In genomic region chr17:6753565-6753964, GRCh38 we compare ENCODE assay signal across 9 cellular contexts. TPM values are rescaled to one million over a fixed set of nuclear protein-coding genes. Genes with fewer than 3 reads are reported as not detected.
DNase-seq lines count a peak whose midpoint lies in the region; ATAC-seq, FAIRE-seq and TF ChIP-seq lines count a peak whose summit lies in the region.
"Had no signal": no experiment of that assay in that cellular context is flagged by ENCODE, and none has a peak within 500 bp of the region (broad histone marks: within the 10 kb centered on the region; RNA-seq: fewer than 3 reads in every experiment).

No MANE protein-coding gene starts in this region.

- no peak for TF ChIP-seq POLR2A in sigmoid colon (IDR thresholded peaks at IDR 0.05)

- H3K9me3 ChIP-seq in DND-41 (ENCODE audit: insufficient read depth, low read length, severe bottlenecking) (no peaks in the 10 kb centered on the region), SJSA1 (replicated peaks) (no peaks in the 10 kb centered on the region), sigmoid colon (no peaks in the 10 kb centered on the region)

- H3K27ac ChIP-seq in DND-41 (ENCODE audit: low read length) (peak overlapping the region; percentile 56), SJSA1 (peak overlapping the region; percentile 100), epithelial cell of prostate (peak overlapping the region; percentile 93), sigmoid colon (peak overlapping the region; percentile 61 to 76 (median 68))

- intact Hi-C loops in sigmoid colon (cut with DNase I), result no loop called here

- no peaks in the 10 kb centered on the region for H4K20me1 ChIP-seq in DND-41 (ENCODE audit: insufficient read depth, low read length)

- peaks cover 7% of the 10 kb centered on the region for H3K36me3 ChIP-seq in DND-41 (ENCODE audit: insufficient read depth, low read length)
- H3K36me3 ChIP-seq in SJSA1, result no peaks in the 10 kb centered on the region
- peaks cover 0 to 6% (median 0%) of the 10 kb centered on the region in 4 donors for H3K36me3 ChIP-seq in sigmoid colon

- DNase-seq in DND-41, result no peak
- DNase-seq in SJSA1 (ENCODE audit: low read depth in 1 of 2, low spot score in 2 of 2), result no peak
- no peak for DNase-seq in epithelial cell of prostate (ENCODE audit: low read depth, low spot score)
- no peak for DNase-seq in sigmoid colon
- DNase-seq in stimulated activated CD4-positive, alpha-beta T cell treated with anti-CD3 and anti-CD28 coated beads, Interleukin-4, amount 100 ng/mL, for 24 hours, result no peak
- no peak for DNase-seq in urothelium cell line (ENCODE audit: low spot score)

- H3K79me2 ChIP-seq in DND-41 (ENCODE audit: insufficient read depth, low read length), result peaks cover 12% of the 10 kb centered on the region

- peaks cover 60% of the 10 kb centered on the region for H3K4me1 ChIP-seq in DND-41 (ENCODE audit: insufficient read depth, low read length)
- H3K4me1 ChIP-seq in SJSA1 (replicated peaks), result peaks cover 53% of the 10 kb centered on the region
- peaks cover 0 to 51% (median 30%) of the 10 kb centered on the region in 4 donors for H3K4me1 ChIP-seq in sigmoid colon

- FAIRE-seq in urothelium cell line (lab: Jason Lieb, UNC), result no peak

- WGBS in sigmoid colon, 2 donors, result 89 to 92% methylated on average over 7 of the region's 7 CpGs

- TF ChIP-seq EP300 in sigmoid colon (IDR thresholded peaks at IDR 0.05), result no peak

- ATAC-seq in DND-41 (ENCODE audit: insufficient read depth, low read depth), result no peak
- no peak for ATAC-seq in GM18873 (IDR thresholded peaks at IDR 0.05; ENCODE audit: low FRiP score, unreplicated experiment)
- ATAC-seq in GM19035 (IDR thresholded peaks at IDR 0.05; ENCODE audit: unreplicated experiment), result no peak

- no peak for TF ChIP-seq CTCF in DND-41 (IDR thresholded peaks at IDR 0.05; ENCODE audit: borderline replicate concordance, extremely low read depth, low read length, poor library complexity, severe bottlenecking)
- no peak for TF ChIP-seq CTCF in sigmoid colon (IDR thresholded peaks at IDR 0.05)

- H3K9ac ChIP-seq in DND-41 (ENCODE audit: low read depth, low read length), result no peak overlapping the region

- H3K27me3 ChIP-seq in DND-41 (ENCODE audit: insufficient read depth, low read length, poor library complexity) (no peaks in the 10 kb centered on the region), SJSA1 (replicated peaks) (no peaks in the 10 kb centered on the region), sigmoid colon (no peaks in the 10 kb centered on the region)

- H3K4me3 ChIP-seq in DND-41 (ENCODE audit: low read depth in 1 of 2, low read length in 2 of 2) (peak overlapping the region in 1 of 2 experiments; percentile 10; a peak in 1 of 4 replicates), SJSA1 (no peak overlapping the region), sigmoid colon (no peak overlapping the region)

- H2AFZ ChIP-seq in DND-41 (ENCODE audit: low read depth, low read length), result no peak overlapping the region

- peak overlapping the region; percentile 25 for H3K4me2 ChIP-seq in DND-41 (ENCODE audit: insufficient read depth, low read length)

RNA-seq across cellular contexts. Expression of gene XAF1, which starts 2.3 kb away (rescaled TPM):
- 13.4 and 19.9 TPM in 2 replicates for total RNA-seq in SJSA1 (2014; rRNA removed; shearing (Covaris generic))
- 10 to 100 TPM in 3 of 4 donors, 1 to 10 TPM in 1; 9.7 to 59.5 (median 35.8) TPM for total RNA-seq in sigmoid colon
- polyA plus RNA-seq in sigmoid colon, result 10 to 100 TPM in 1 of 3 donors, 1 to 10 TPM in 2; 3.2 to 64.1 (median 3.6) TPM

RNA-seq across cellular contexts. Expression of gene FBXO39, which starts 22.4 kb away (rescaled TPM):
- 0.87 TPM in 1 of 2 replicates, not detected in the other for total RNA-seq in SJSA1 (2014; rRNA removed; shearing (Covaris generic))
- not detected for total RNA-seq in sigmoid colon
- polyA plus RNA-seq in sigmoid colon, result under 1 TPM in 1 of 3 donors, not detected in 2; 0.52 TPM

RNA-seq across cellular contexts. Expression of gene SLC13A5, which starts 40.4 kb away (rescaled TPM):
- not detected in 2 replicates for total RNA-seq in SJSA1 (2014; rRNA removed; shearing (Covaris generic))
- total RNA-seq in sigmoid colon, result under 1 TPM in 1 of 4 donors, not detected in 3; 0.14 TPM
- under 1 TPM in 2 of 3 donors, not detected in 1; under 0.01 to 0.03 TPM for polyA plus RNA-seq in sigmoid colon
- total RNA-seq: subcutaneous adipose tissue had no signal
